In the genomic region with DNA sequence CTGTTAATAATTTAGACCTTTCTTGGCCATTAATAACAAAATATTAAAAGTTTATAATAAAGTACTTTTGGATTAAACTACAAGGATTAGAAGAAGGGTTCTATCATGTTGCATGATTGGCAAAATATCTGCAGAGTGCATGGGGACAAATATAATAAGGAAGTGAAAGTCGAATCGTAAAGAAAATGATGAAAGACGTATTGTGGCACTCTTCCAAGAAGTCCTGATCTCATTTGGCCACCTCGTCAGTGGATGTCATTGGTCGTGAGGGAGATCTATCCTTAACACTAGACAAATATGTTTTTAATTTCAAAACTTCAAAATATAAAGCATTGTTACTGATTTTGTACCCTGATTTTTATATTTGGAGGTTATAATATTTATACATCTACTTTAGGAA, we compare ENCODE assay signal across 9 cellular contexts. TPM values are rescaled to one million over a fixed set of nuclear protein-coding genes. Genes with fewer than 3 reads are reported as not detected.
DNase-seq lines count a peak whose midpoint lies in the region; ATAC-seq, FAIRE-seq and TF ChIP-seq lines count a peak whose summit lies in the region.
"Had no signal": no experiment of that assay in that cellular context is flagged by ENCODE, and none has a peak within 500 bp of the region (broad histone marks: within the 10 kb centered on the region; RNA-seq: fewer than 3 reads in every experiment).

No MANE protein-coding gene starts in this region.

- DNase-seq in GM19239 (ENCODE audit: insufficient read length, low spot score) (no peak), KBM-7 (peak; percentile 88), adipocyte (ENCODE audit: low read depth) (no peak), H9 (no peak), globus pallidus (ENCODE audit: low spot score) (no peak), WERI-Rb-1 (no peak)

- no peak overlapping the region for H3T11ph ChIP-seq in H9 (ENCODE audit: low read length)

- peaks cover 14% of the 10 kb centered on the region for H3K4me1 ChIP-seq in adipocyte (ENCODE audit: control insufficient read depth, insufficient read depth, low read length)
- H3K4me1 ChIP-seq in neutrophil (ENCODE audit: control insufficient read depth in 1 of 2, insufficient read depth in 1 of 2, low read depth in 1 of 2, low read length in 1 of 2) = peaks cover 54 to 65% of the 10 kb centered on the region in 2 experiments
- no peaks in the 10 kb centered on the region for H3K4me1 ChIP-seq in H9 (ENCODE audit: insufficient read depth, low read length)

- H3K23me2 ChIP-seq in H9 (ENCODE audit: insufficient read length, low read depth, low read length, poor library complexity, severe bottlenecking) = no peaks in the 10 kb centered on the region

- peaks cover 0 to 2% of the 10 kb centered on the region in 2 experiments; a peak in 1 of 5 replicates for H3K9me3 Mint-ChIP-seq in H9
- H3K9me3 Mint-ChIP-seq: activated T-helper 1 cell treated with anti-CD3 and anti-CD28 coated beads, Interleukin-12 subunit alpha, Interleukin-12 subunit beta, Interleukin-2, Interleukin-4 antibody, amounts not matched to agents 30 ng/mL and 10 ng/mL and 1 ng/mL, durations not matched to agents 14 hours and 24 hours and 36 hours had no signal

- peaks cover 27 to 31% of the 10 kb centered on the region in 2 experiments for H3K4me1 Mint-ChIP-seq in H9

- no peaks in the 10 kb centered on the region for H3K9me3 ChIP-seq in adipocyte (ENCODE audit: control insufficient read depth, low read length)
- no peaks in the 10 kb centered on the region for H3K9me3 ChIP-seq in neutrophil
- H3K9me3 ChIP-seq in H9 (ENCODE audit: control insufficient read depth, low read depth, low read length) = no peaks in the 10 kb centered on the region
- H3K9me3 ChIP-seq in WERI-Rb-1 (ENCODE audit: severe bottlenecking) = no peaks in the 10 kb centered on the region

- peaks cover 0 to 11% (median 8%) of the 10 kb centered on the region in 3 experiments; a peak in 3 of 7 replicates for H3K36me3 Mint-ChIP-seq in H9 (ENCODE audit: insufficient read depth in 1 of 3, low read depth in 3 of 3)

- TF ChIP-seq CTCF in neutrophil (IDR thresholded peaks at IDR 0.05) = no peak
- TF ChIP-seq CTCF in H9 (conservative IDR thresholded peaks at IDR 0.05) = no peak
- TF ChIP-seq CTCF in WERI-Rb-1 (IDR thresholded peaks at IDR 0.05; ENCODE audit: low read depth, low read length) = no peak

- H4K20me1 ChIP-seq in H9 (ENCODE audit: control insufficient read depth, insufficient read depth, insufficient read length) = no peaks in the 10 kb centered on the region

- no peak overlapping the region for H2BK15ac ChIP-seq in H9 (ENCODE audit: low read depth, low read length)

- no peak overlapping the region for H2BK120ac ChIP-seq in H9 (ENCODE audit: low read depth, low read length, poor library complexity, severe bottlenecking)

- no peak overlapping the region for H2BK5ac ChIP-seq in H9 (ENCODE audit: insufficient read length, low read length)

- no peak overlapping the region for H3K27ac Mint-ChIP-seq in H9
- H3K27ac Mint-ChIP-seq: activated T-helper 1 cell treated with anti-CD3 and anti-CD28 coated beads, Interleukin-12 subunit alpha, Interleukin-12 subunit beta, Interleukin-2, Interleukin-4 antibody, amounts not matched to agents 30 ng/mL and 10 ng/mL and 1 ng/mL, durations not matched to agents 14 hours and 24 hours and 36 hours had no signal

- peak overlapping the region; percentile 46 for H3K27ac ChIP-seq in neutrophil
- no peak overlapping the region for H3K27ac ChIP-seq in H9 (ENCODE audit: insufficient read length, low read depth, low read length)
- no peak overlapping the region for H3K27ac ChIP-seq in WERI-Rb-1

- H2AFZ ChIP-seq in H9 (ENCODE audit: low read length) = no peak overlapping the region

- H4K8ac ChIP-seq in H9 (replicated peaks; ENCODE audit: insufficient read length, low read depth, low read length) = no peak overlapping the region

- H3K4me2 ChIP-seq in H9 (ENCODE audit: insufficient read depth, insufficient read length, low read length) = no peak overlapping the region

- H4K5ac ChIP-seq in H9 (ENCODE audit: insufficient read length, low read depth, low read length) = no peak overlapping the region

- in situ Hi-C loops in KBM-7 (cut with MboI; ENCODE audit: low pct_unique_long_range_greater_than_20kb, low sequenced_read_pairs) = no loop called here

- H3K4me3 ChIP-seq in adipocyte (ENCODE audit: low read length) (peak overlapping the region; percentile 75), neutrophil (ENCODE audit: low read depth in 1 of 2, low read length in 1 of 2) (no peak overlapping the region), WERI-Rb-1 (ENCODE audit: low read depth, low read length) (no peak overlapping the region)

- H4K91ac ChIP-seq in H9 (ENCODE audit: insufficient read length, low read depth, low read length) = no peak overlapping the region

- H3K4me3 Mint-ChIP-seq in H9 = no peak overlapping the region
- H3K4me3 Mint-ChIP-seq: activated T-helper 1 cell treated with anti-CD3 and anti-CD28 coated beads, Interleukin-12 subunit alpha, Interleukin-12 subunit beta, Interleukin-2, Interleukin-4 antibody, amounts not matched to agents 30 ng/mL and 10 ng/mL and 1 ng/mL, durations not matched to agents 14 hours and 24 hours and 36 hours had no signal

- no peak overlapping the region for H3K4ac ChIP-seq in H9 (ENCODE audit: low read depth, low read length)

- peak overlapping the region; percentile 37 for H3K9ac ChIP-seq in adipocyte (ENCODE audit: low read length)
- H3K9ac ChIP-seq in H9 (ENCODE audit: extremely low read depth, insufficient read length, low read length) = no peak overlapping the region

- peak; percentile 83 for FAIRE-seq in GM19239 (lab: Jason Lieb, UNC)

- H3K79me1 ChIP-seq in H9 (ENCODE audit: insufficient read depth, low read depth, low read length, poor library complexity, severe bottlenecking) = no peaks in the 10 kb centered on the region

- H3K14ac ChIP-seq in H9 (ENCODE audit: insufficient read depth, low read length) = no peak overlapping the region

- H2BK20ac ChIP-seq in H9 (ENCODE audit: low read depth, low read length, poor library complexity, severe bottlenecking) = no peak overlapping the region

- H3K36me3 ChIP-seq in adipocyte (ENCODE audit: control insufficient read depth, insufficient read depth, low read length, severe bottlenecking) = peaks cover 3% of the 10 kb centered on the region
- H3K36me3 ChIP-seq in neutrophil = no peaks in the 10 kb centered on the region
- no peaks in the 10 kb centered on the region for H3K36me3 ChIP-seq in WERI-Rb-1

- H3K79me2 ChIP-seq in H9 (ENCODE audit: insufficient read depth, low read length) = peaks cover 7% of the 10 kb centered on the region; the same call in 1 of the 2 replicates

- no peaks in the 10 kb centered on the region for H3K27me3 Mint-ChIP-seq in H9 (ENCODE audit: low read depth)

- no peak overlapping the region for H3K18ac ChIP-seq in H9 (ENCODE audit: insufficient read length, low read depth, low read length)

- H3K27me3 ChIP-seq in adipocyte (replicated peaks; ENCODE audit: control insufficient read depth, insufficient read depth, low read length) = no peaks in the 10 kb centered on the region
- H3K27me3 ChIP-seq in neutrophil = no peaks in the 10 kb centered on the region
- H3K27me3 ChIP-seq in H9 (ENCODE audit: insufficient read depth, low read length) = no peaks in the 10 kb centered on the region
- no peaks in the 10 kb centered on the region for H3K27me3 ChIP-seq in WERI-Rb-1 (ENCODE audit: insufficient read depth, low read depth, severe bottlenecking)

- WGBS in H9 (ENCODE audit: extremely low coverage, insufficient read length, low lambda C conversion rate) = no CpG with 5 or more reads among the region's 5 CpGs

- H2BK12ac ChIP-seq in H9 (ENCODE audit: insufficient read length, low read depth, low read length) = no peak overlapping the region

- ATAC-seq in HG03097 (IDR thresholded peaks at IDR 0.05; ENCODE audit: low FRiP score, unreplicated experiment) = no peak

- H2AK5ac ChIP-seq in H9 (ENCODE audit: insufficient read length, low read length) = no peak overlapping the region

- H3K56ac ChIP-seq in H9 (ENCODE audit: insufficient read length, low read depth, low read length) = no peak overlapping the region

- H3K23ac ChIP-seq in H9 (ENCODE audit: insufficient read length, low read depth, low read length) = no peak overlapping the region

RNA-seq across cellular contexts. Expression of gene FOXN2, which starts 17.8 kb away (rescaled TPM):
- total RNA-seq in H9 (2021) = 21.2 and 22.1 TPM in 2 replicates
